Comparison of ENCODE assay signal across 1 cellular context in the genomic region with DNA sequence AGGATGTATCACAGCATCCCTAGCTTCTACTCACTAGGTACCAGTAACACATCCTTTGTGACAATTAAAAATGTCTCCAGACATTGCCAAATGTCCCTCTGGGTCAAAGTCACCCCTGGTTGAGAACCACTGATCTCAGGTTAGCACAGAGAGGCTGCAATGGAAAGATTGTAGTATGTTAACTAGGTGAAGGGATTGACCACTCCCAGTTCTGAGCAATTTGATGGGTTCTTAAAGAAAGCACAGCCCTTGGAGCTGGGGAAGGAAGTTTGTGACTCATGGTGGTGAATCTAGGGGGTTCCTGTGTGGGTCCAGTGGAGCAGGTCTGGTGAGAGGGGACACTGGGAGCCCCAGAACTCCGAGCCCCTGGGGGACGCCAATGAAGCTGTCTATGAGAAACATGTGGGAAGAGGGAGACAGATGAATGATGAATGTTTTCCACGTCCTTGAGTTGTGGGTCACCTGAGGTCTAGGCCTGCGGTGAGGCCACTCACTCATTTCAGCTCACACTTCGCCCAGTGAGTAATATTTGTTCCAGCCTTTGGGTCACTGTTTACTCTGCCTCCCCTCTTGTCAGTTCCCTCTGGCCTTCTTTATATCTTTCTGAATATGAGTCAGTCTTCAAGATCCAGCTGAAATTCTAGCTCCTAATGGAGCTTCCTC.
TF ChIP-seq lines count a peak whose summit lies in the region.

No MANE protein-coding gene starts in this region.

TF ChIP-seq in HepG2, 621 proteins besides CTCF, POLR2A, EP300 and RAD21 (continued from another document and continues in another):
- peak; percentile 31; the same call in 1 of the 2 replicates for TF ChIP-seq THAP11 (CRISPR knock-in tag; IDR thresholded peaks at IDR 0.05)
- TF ChIP-seq MYC (CRISPR knock-in tag; IDR thresholded peaks at IDR 0.05; ENCODE audit: borderline replicate concordance): no peak
- peak; percentile 54 for TF ChIP-seq KDM6A (CRISPR knock-in tag; IDR thresholded peaks at IDR 0.05; ENCODE audit: low read depth)
- TF ChIP-seq CEBPG (CRISPR knock-in tag; IDR thresholded peaks at IDR 0.05): no peak
- no peak for TF ChIP-seq RNF2 (conservative IDR thresholded peaks at IDR 0.05; ENCODE audit: low read depth)
- TF ChIP-seq GLI4 (CRISPR knock-in tag; IDR thresholded peaks at IDR 0.05; ENCODE audit: borderline replicate concordance): no peak
- TF ChIP-seq RXRA (CRISPR knock-in tag; IDR thresholded peaks at IDR 0.05): peak; percentile 98
- no peak for TF ChIP-seq ZBTB20 (CRISPR knock-in tag; IDR thresholded peaks at IDR 0.05; ENCODE audit: borderline replicate concordance, low read depth)
- no peak for TF ChIP-seq SMYD3 (CRISPR knock-in tag; IDR thresholded peaks at IDR 0.05)
- peak; percentile 80 for TF ChIP-seq ZNF644 (CRISPR knock-in tag; IDR thresholded peaks at IDR 0.05; ENCODE audit: low read depth)
- TF ChIP-seq, protein P1, sequence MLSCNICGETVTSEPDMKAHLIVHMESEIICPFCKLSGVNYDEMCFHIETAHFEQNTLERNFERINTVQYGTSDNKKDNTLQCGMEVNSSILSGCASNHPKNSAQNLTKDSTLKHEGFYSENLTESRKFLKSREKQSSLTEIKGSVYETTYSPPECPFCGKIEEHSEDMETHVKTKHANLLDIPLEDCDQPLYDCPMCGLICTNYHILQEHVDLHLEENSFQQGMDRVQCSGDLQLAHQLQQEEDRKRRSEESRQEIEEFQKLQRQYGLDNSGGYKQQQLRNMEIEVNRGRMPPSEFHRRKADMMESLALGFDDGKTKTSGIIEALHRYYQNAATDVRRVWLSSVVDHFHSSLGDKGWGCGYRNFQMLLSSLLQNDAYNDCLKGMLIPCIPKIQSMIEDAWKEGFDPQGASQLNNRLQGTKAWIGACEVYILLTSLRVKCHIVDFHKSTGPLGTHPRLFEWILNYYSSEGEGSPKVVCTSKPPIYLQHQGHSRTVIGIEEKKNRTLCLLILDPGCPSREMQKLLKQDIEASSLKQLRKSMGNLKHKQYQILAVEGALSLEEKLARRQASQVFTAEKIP (CRISPR knock-in tag; IDR thresholded peaks at IDR 0.05; ENCODE audit: borderline replicate concordance): no peak
- TF ChIP-seq PPARG (CRISPR knock-in tag; conservative IDR thresholded peaks at IDR 0.05): peak; percentile 92
- no peak for TF ChIP-seq ZNF709 (CRISPR knock-in tag; IDR thresholded peaks at IDR 0.05)
- TF ChIP-seq CREB1 (IDR thresholded peaks at IDR 0.05): 0 out of 2 replicates have a peak, but pooled peaks have one; percentile 15
- peak; percentile 59 for TF ChIP-seq CREB1 (CRISPR knock-in tag; IDR thresholded peaks at IDR 0.05)
- TF ChIP-seq PITX1 (CRISPR knock-in tag; IDR thresholded peaks at IDR 0.05): peak; percentile 40; the same call in 1 of the 2 replicates
- no peak for TF ChIP-seq RARG (CRISPR knock-in tag; IDR thresholded peaks at IDR 0.05; ENCODE audit: low read depth)
- no peak for TF ChIP-seq PCBP2 (optimal IDR thresholded peaks at IDR 0.05; ENCODE audit: low read depth, low read length, poor library complexity, severe bottlenecking)
- TF ChIP-seq, protein P2, sequence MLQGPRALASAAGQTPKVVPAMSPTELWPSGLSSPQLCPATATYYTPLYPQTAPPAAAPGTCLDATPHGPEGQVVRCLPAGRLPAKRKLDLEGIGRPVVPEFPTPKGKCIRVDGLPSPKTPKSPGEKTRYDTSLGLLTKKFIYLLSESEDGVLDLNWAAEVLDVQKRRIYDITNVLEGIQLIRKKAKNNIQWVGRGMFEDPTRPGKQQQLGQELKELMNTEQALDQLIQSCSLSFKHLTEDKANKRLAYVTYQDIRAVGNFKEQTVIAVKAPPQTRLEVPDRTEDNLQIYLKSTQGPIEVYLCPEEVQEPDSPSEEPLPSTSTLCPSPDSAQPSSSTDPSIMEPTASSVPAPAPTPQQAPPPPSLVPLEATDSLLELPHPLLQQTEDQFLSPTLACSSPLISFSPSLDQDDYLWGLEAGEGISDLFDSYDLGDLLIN (CRISPR knock-in tag; IDR thresholded peaks at IDR 0.05; ENCODE audit: borderline replicate concordance): no peak
- TF ChIP-seq, protein P3, sequence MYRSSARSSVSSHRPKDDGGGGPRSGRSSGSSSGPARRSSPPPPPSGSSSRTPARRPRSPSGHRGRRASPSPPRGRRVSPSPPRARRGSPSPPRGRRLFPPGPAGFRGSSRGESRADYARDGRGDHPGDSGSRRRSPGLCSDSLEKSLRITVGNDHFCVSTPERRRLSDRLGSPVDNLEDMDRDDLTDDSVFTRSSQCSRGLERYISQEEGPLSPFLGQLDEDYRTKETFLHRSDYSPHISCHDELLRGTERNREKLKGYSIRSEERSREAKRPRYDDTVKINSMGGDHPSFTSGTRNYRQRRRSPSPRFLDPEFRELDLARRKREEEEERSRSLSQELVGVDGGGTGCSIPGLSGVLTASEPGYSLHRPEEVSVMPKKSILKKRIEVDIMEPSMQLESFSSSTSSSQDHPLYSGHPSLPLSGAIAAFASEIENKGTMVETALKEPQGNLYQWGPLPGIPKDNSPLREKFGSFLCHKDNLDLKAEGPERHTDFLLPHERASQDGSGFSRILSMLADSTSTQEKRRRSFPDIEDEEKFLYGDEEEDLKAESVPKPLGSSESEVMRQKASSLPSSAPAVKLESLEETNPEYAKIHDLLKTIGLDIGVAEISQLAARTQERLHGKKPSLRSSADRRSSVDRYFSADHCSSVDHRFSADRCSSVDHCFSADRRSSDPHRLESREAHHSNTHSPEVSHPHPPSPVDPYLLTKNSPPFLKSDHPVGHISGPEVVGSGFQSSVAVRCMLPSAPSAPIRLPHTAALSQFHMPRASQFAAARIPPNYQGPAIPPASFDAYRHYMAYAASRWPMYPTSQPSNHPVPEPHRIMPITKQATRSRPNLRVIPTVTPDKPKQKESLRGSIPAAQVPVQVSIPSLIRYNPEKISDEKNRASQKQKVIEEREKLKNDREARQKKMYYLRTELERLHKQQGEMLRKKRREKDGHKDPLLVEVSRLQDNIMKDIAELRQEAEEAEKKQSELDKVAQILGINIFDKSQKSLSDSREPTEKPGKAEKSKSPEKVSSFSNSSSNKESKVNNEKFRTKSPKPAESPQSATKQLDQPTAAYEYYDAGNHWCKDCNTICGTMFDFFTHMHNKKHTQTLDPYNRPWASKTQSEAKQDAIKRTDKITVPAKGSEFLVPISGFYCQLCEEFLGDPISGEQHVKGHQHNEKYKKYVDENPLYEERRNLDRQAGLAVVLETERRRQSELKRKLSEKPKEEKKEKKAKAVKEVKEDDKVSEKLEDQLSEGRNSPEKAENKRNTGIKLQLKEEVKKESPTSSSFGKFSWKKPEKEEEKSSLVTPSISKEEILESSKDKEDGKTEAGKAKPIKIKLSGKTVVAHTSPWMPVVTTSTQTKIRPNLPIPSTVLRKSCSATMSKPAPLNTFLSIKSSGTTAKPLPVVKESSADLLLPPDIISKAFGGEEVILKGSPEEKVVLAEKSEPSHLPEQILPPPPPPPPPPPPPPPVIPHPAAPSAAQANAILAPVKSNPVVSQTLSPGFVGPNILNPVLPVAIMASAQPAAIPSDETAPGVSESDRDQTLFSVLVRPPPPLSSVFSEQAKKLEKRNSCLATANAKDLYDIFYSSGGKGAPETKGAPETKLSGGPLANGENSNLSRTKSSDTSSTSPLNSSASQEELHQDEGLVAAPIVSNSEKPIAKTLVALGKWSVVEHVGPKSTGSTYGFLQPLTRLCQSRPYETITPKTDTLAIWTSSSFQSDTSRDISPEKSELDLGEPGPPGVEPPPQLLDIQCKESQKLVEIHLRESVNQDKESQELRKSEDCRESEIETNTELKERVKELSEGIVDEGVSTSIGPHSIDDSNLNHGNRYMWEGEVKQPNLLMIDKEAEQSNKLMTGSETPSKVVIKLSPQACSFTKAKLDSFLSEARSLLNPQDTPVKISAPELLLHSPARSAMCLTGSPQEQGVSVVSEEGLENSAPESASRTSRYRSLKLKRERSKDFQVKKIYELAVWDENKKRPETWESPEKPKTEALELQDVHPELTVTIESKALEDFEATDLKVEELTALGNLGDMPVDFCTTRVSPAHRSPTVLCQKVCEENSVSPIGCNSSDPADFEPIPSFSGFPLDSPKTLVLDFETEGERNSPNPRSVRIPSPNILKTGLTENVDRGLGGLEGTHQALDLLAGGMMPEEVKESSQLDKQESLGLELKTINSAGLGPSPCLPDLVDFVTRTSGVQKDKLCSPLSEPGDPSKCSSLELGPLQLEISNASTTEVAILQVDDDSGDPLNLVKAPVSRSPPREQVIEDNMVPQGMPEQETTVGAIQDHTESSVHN (CRISPR knock-in tag; IDR thresholded peaks at IDR 0.05): no peak
- TF ChIP-seq JUN (CRISPR knock-in tag; IDR thresholded peaks at IDR 0.05): 0 out of 2 replicates have a peak, but pooled peaks have one; percentile 60
- no peak for TF ChIP-seq ZNF572 (CRISPR knock-in tag; IDR thresholded peaks at IDR 0.05)
- TF ChIP-seq, protein P4, sequence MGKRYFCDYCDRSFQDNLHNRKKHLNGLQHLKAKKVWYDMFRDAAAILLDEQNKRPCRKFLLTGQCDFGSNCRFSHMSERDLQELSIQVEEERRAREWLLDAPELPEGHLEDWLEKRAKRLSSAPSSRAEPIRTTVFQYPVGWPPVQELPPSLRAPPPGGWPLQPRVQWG (CRISPR knock-in tag; IDR thresholded peaks at IDR 0.05; ENCODE audit: borderline replicate concordance, low read depth): no peak
- TF ChIP-seq, protein P5, sequence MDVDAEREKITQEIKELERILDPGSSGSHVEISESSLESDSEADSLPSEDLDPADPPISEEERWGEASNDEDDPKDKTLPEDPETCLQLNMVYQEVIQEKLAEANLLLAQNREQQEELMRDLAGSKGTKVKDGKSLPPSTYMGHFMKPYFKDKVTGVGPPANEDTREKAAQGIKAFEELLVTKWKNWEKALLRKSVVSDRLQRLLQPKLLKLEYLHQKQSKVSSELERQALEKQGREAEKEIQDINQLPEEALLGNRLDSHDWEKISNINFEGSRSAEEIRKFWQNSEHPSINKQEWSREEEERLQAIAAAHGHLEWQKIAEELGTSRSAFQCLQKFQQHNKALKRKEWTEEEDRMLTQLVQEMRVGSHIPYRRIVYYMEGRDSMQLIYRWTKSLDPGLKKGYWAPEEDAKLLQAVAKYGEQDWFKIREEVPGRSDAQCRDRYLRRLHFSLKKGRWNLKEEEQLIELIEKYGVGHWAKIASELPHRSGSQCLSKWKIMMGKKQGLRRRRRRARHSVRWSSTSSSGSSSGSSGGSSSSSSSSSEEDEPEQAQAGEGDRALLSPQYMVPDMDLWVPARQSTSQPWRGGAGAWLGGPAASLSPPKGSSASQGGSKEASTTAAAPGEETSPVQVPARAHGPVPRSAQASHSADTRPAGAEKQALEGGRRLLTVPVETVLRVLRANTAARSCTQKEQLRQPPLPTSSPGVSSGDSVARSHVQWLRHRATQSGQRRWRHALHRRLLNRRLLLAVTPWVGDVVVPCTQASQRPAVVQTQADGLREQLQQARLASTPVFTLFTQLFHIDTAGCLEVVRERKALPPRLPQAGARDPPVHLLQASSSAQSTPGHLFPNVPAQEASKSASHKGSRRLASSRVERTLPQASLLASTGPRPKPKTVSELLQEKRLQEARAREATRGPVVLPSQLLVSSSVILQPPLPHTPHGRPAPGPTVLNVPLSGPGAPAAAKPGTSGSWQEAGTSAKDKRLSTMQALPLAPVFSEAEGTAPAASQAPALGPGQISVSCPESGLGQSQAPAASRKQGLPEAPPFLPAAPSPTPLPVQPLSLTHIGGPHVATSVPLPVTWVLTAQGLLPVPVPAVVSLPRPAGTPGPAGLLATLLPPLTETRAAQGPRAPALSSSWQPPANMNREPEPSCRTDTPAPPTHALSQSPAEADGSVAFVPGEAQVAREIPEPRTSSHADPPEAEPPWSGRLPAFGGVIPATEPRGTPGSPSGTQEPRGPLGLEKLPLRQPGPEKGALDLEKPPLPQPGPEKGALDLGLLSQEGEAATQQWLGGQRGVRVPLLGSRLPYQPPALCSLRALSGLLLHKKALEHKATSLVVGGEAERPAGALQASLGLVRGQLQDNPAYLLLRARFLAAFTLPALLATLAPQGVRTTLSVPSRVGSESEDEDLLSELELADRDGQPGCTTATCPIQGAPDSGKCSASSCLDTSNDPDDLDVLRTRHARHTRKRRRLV (CRISPR knock-in tag; IDR thresholded peaks at IDR 0.05): 0 out of 2 replicates have a peak, but pooled peaks have one; percentile 9
- TF ChIP-seq RFX3 (CRISPR knock-in tag; IDR thresholded peaks at IDR 0.05): no peak
- TF ChIP-seq ZNF335 (CRISPR knock-in tag; IDR thresholded peaks at IDR 0.05): no peak
- TF ChIP-seq RFXANK (CRISPR knock-in tag; IDR thresholded peaks at IDR 0.05): no peak
- peak; percentile 25; the same call in 1 of the 2 replicates for TF ChIP-seq NCOR1 (IDR thresholded peaks at IDR 0.05; ENCODE audit: borderline replicate concordance, low read length)
- peak; percentile 99 for TF ChIP-seq SALL1 (CRISPR knock-in tag; IDR thresholded peaks at IDR 0.05)
- TF ChIP-seq GTF2F1 (IDR thresholded peaks at IDR 0.05; ENCODE audit: low read length): no peak
- TF ChIP-seq SAP130 (CRISPR knock-in tag; IDR thresholded peaks at IDR 0.05; ENCODE audit: low read depth): peak; percentile 80
- TF ChIP-seq FOSL1 (CRISPR knock-in tag; IDR thresholded peaks at IDR 0.05; ENCODE audit: borderline replicate concordance): peak; percentile 74; the same call in 1 of the 2 replicates
- peak; percentile 89 for TF ChIP-seq TBX2 (CRISPR knock-in tag; IDR thresholded peaks at IDR 0.05; ENCODE audit: borderline replicate concordance)
- TF ChIP-seq, protein P6, sequence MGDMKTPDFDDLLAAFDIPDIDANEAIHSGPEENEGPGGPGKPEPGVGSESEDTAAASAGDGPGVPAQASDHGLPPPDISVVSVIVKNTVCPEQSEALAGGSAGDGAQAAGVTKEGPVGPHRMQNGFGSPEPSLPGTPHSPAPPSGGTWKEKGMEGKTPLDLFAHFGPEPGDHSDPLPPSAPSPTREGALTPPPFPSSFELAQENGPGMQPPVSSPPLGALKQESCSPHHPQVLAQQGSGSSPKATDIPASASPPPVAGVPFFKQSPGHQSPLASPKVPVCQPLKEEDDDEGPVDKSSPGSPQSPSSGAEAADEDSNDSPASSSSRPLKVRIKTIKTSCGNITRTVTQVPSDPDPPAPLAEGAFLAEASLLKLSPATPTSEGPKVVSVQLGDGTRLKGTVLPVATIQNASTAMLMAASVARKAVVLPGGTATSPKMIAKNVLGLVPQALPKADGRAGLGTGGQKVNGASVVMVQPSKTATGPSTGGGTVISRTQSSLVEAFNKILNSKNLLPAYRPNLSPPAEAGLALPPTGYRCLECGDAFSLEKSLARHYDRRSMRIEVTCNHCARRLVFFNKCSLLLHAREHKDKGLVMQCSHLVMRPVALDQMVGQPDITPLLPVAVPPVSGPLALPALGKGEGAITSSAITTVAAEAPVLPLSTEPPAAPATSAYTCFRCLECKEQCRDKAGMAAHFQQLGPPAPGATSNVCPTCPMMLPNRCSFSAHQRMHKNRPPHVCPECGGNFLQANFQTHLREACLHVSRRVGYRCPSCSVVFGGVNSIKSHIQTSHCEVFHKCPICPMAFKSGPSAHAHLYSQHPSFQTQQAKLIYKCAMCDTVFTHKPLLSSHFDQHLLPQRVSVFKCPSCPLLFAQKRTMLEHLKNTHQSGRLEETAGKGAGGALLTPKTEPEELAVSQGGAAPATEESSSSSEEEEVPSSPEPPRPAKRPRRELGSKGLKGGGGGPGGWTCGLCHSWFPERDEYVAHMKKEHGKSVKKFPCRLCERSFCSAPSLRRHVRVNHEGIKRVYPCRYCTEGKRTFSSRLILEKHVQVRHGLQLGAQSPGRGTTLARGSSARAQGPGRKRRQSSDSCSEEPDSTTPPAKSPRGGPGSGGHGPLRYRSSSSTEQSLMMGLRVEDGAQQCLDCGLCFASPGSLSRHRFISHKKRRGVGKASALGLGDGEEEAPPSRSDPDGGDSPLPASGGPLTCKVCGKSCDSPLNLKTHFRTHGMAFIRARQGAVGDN (CRISPR knock-in tag; IDR thresholded peaks at IDR 0.05): peak; percentile 64; the same call in 1 of the 2 replicates
